ENCODE assay signal across 8 cellular contexts in the genomic region with DNA sequence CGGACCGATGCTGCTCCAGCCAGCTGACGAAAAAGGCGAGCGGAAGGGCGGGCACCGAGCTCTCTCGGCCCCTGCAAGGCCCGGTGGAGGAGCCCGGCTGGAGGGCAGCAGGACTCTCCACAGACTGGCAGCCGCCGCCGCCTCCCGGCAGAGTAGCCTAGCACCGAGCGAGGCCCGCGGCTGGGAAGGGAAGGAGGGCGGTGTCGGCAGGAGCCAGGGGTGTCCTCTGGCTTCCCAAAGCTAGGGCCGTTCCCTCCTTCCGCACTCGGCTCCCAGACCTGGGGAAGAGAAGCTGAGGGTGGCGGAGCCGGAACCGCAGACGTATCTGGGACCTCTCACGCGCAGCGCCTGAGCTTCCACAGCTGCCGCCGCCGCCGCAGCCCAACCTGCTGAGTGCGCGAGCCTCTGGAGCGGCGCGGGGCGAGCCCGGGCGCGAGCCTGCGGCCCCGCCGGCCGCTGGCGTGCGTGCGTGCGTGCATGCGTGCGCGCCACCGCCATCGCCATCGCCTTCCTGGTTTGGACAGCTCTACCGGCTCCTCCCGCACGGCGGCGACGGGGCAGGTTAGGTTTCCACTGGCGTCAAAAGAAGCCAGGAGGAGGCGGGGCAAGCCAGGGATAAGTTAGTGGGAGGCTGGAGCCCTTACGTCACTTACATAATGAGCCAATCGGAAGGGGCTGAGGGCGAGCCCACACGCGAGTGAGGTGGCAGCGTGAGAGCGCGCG. TPM values are rescaled to one million over a fixed set of nuclear protein-coding genes. Genes with fewer than 3 reads are reported as not detected.
DNase-seq lines count a peak whose midpoint lies in the region; ATAC-seq, FAIRE-seq and TF ChIP-seq lines count a peak whose summit lies in the region.

A gene (minus strand): TSS at position 395 of the 723 bp plus-strand sequence. CDS start 439 bp downstream, outside the sequence.

- no peaks in the 10 kb centered on the region for H3K27me3 ChIP-seq in bronchial epithelial cell (ENCODE audit: control insufficient read depth, insufficient read depth, low read length)
- no peaks in the 10 kb centered on the region for H3K27me3 ChIP-seq in smooth muscle cell (ENCODE audit: low read depth)

- peaks cover 5% of the 10 kb centered on the region for H3F3A ChIP-seq in smooth muscle cell (ENCODE audit: low read depth)

- ATAC-seq in GM18909 (IDR thresholded peaks at IDR 0.05; ENCODE audit: poor library complexity, unreplicated experiment) (peak; percentile 94), HG03175 (IDR thresholded peaks at IDR 0.05; ENCODE audit: unreplicated experiment) (peak; percentile 91)

- TF ChIP-seq CTCF in AG09309 (IDR thresholded peaks at IDR 0.05; ENCODE audit: control insufficient read depth, insufficient read depth, low read depth, low read length, missing control alignments): peak; percentile 20
- no peak for TF ChIP-seq CTCF in WI38 (IDR thresholded peaks at IDR 0.05; ENCODE audit: low read depth, low read length)
- TF ChIP-seq CTCF in bronchial epithelial cell (IDR thresholded peaks at IDR 0.05; ENCODE audit: insufficient read depth, low read length, severe bottlenecking): peak; percentile 46
- no peak for TF ChIP-seq CTCF in smooth muscle cell (IDR thresholded peaks at IDR 0.05; ENCODE audit: borderline replicate concordance, insufficient read depth, poor library complexity, severe bottlenecking)

- WGBS in smooth muscle cell (ENCODE audit: low lambda C conversion rate): 1% methylated on average over 59 of the region's 74 CpGs

- peak within 1 kb of the TSS; percentile 97 for H3K9ac ChIP-seq in smooth muscle cell (ENCODE audit: low read depth)

- peaks cover 40% of the 10 kb centered on the region for H4K20me1 ChIP-seq in smooth muscle cell (ENCODE audit: low read depth)

- no peaks in the 10 kb centered on the region for H3K9me3 ChIP-seq in smooth muscle cell (replicated peaks; ENCODE audit: low read depth)

- DNase-seq in AG09309 (ENCODE audit: low read depth) (peak; percentile 99), NCI-H2227 treated with DMSO at 0.1 percent for 48 hours (lab: John Stamatoyannopoulos, UW) (peak; percentile 99), bronchial epithelial cell (ENCODE audit: low read depth) (peak; percentile 96), iPS-NIHi11 (ENCODE audit: low spot score) (peak; percentile 94), smooth muscle cell (lab: John Stamatoyannopoulos, UW; ENCODE audit: unreplicated experiment) (peak; percentile 95)

- H3K36me3 ChIP-seq in bronchial epithelial cell (ENCODE audit: control insufficient read depth, insufficient read depth, low read length): no peaks in the 10 kb centered on the region
- H3K36me3 ChIP-seq in smooth muscle cell (ENCODE audit: low read depth): no peaks in the 10 kb centered on the region

- H3K4me3 ChIP-seq in AG09309 (ENCODE audit: control insufficient read depth, low read depth, low read length): peak within 1 kb of the TSS; percentile 71
- peak within 1 kb of the TSS; percentile 95 for H3K4me3 ChIP-seq in WI38 (ENCODE audit: low read depth, low read length)
- H3K4me3 ChIP-seq in bronchial epithelial cell (ENCODE audit: low read depth, low read length): peak within 1 kb of the TSS; percentile 97
- peak within 1 kb of the TSS; percentile 91 for H3K4me3 ChIP-seq in smooth muscle cell

- peak within 1 kb of the TSS; percentile 76 for H2AFZ ChIP-seq in smooth muscle cell (ENCODE audit: low read depth)

- peaks cover 17% of the 10 kb centered on the region for H3K4me1 ChIP-seq in smooth muscle cell (ENCODE audit: low read depth)

- peaks cover 49% of the 10 kb centered on the region for H3K79me2 ChIP-seq in smooth muscle cell (ENCODE audit: low read depth)

- no peak for FAIRE-seq in bronchial epithelial cell (lab: Jason Lieb, UNC)

- H3K27ac ChIP-seq in smooth muscle cell (ENCODE audit: low read depth): peak within 1 kb of the TSS; percentile 94

- H3K4me2 ChIP-seq in smooth muscle cell: peak within 1 kb of the TSS; percentile 92

RNA-seq across cellular contexts. Expression of the gene that starts here (rescaled TPM):
- total RNA-seq in bronchial epithelial cell (237 and 297 TPM in 2 replicates), smooth muscle cell (145 and 148 TPM in 2 replicates)
- 102 and 110 TPM in 2 replicates for polyA plus RNA-seq in smooth muscle cell

Comparison
In these comparisons a context has a peak if more than half of its experiments do, and no peak if none do; other contexts are left out.
1. Peak in every context shown above with its lines: DNase-seq, ATAC-seq, H3K4me3 ChIP-seq and H3K27ac ChIP-seq.
2. CTCF ChIP-seq: peak in AG09309 (single experiment) and bronchial epithelial cell (single experiment); none in WI38 (single experiment) and smooth muscle cell (single experiment).